Comparison of ENCODE assay signal across 26 cellular contexts in genomic region chr21:18940791-18941190, GRCh38.
"Had no signal": no experiment of that assay in that cellular context is flagged by ENCODE, and none has a peak within 500 bp of the region (broad histone marks: within the 10 kb centered on the region; RNA-seq: fewer than 3 reads in every experiment).

No MANE protein-coding gene starts in this region.

- H3K9me3 ChIP-seq: SJCRH30 had no signal

- H3K4me1 ChIP-seq: SJCRH30 had no signal

- H3K4me3 ChIP-seq: SJCRH30 had no signal

- DNase-seq: IMR-90, Karpas-422, KG1, MV-4-11, NCI-H1048, NCI-H1105, NCI-H1417, NCI-H1436 treated with DMSO at 0.1 percent for 48 hours, NCI-H1694, NCI-H187 treated with DMSO at 0.1 percent for 48 hours, NCI-H2081, NCI-H2107, NCI-H2227 treated with DMSO at 0.1 percent for 48 hours, NCI-H446, NCI-H510A, NCI-H524 treated with DMSO at 0.1 percent for 48 hours, NCI-H69, NCI-H774, SHP77 treated with DMSO at 0.1 percent for 48 hours, SJCRH30, T-helper 1 cell had no signal

- H3K27ac ChIP-seq: HL-60, SJCRH30 had no signal

- ATAC-seq: HepG2, Panc1, Right ventricle myocardium inferior, SK-N-SH treated with all-trans-retinoic acid at 6 μM for 48 hours had no signal

- H3K36me3 ChIP-seq: SJCRH30 had no signal

- H3K27me3 ChIP-seq: SJCRH30 had no signal
